35 cellular contexts compared by ENCODE assay signal in the genomic region with DNA sequence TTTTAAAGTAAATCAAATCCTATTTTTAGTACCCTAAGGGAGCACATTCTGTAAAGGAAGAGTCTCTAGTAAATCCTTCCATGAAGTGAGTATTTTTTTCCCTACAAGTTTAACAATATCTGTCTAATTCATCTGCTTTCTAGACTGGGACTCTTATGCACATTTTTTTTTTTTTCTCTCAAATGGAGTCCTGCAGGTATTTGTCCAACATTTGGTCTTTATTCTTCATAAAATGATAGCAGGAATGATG. TPM values are rescaled to one million over a fixed set of nuclear protein-coding genes. Genes with fewer than 3 reads are reported as not detected.
"Had no signal": no experiment of that assay in that cellular context is flagged by ENCODE, and none has a peak within 500 bp of the region (broad histone marks: within the 10 kb centered on the region; RNA-seq: fewer than 3 reads in every experiment).

No MANE protein-coding gene starts in this region.

- H3K9me3 ChIP-seq: adrenal gland, body of pancreas, breast epithelium had no signal

- H3K36me3 ChIP-seq: adrenal gland, brain microvascular endothelial cell, breast epithelium had no signal

- H3K27ac ChIP-seq: adrenal gland, body of pancreas, brain microvascular endothelial cell, breast epithelium, VCaP had no signal

- H3K27ac Mint-ChIP-seq: activated B cell treated with CpG ODN at 0.5 μM for 24 hours; activated CD4-positive, alpha-beta memory T cell treated with anti-CD3 and anti-CD28 coated beads for 36 hours; activated CD4-positive, alpha-beta T cell treated with anti-CD3 and anti-CD28 coated beads, Interleukin-2, amount 10 ng/mL, durations not matched to agents 24 days and 14 days; activated CD8-positive, alpha-beta T cell treated with anti-CD3 and anti-CD28 coated beads for 36 hours; activated naive CD4-positive, alpha-beta T cell treated with anti-CD3 and anti-CD28 coated beads for 36 hours; activated naive CD4-positive, alpha-beta T cell treated with anti-CD3 and anti-CD28 coated beads, Interleukin-2, amount 50 U/mL, for 72 hours; activated naive CD8-positive, alpha-beta T cell treated with anti-CD3 and anti-CD28 coated beads for 36 hours; activated T-cell treated with anti-CD3 and anti-CD28 coated beads, Interleukin-2, amount 50 U/mL, for 72 hours; activated T-helper 1 cell treated with anti-CD3 and anti-CD28 coated beads, Interleukin-12 subunit alpha, Interleukin-12 subunit beta, Interleukin-2, Interleukin-4 antibody, amounts not matched to agents 30 ng/mL and 10 ng/mL and 1 ng/mL, durations not matched to agents 14 hours and 24 hours and 36 hours; activated T-helper 17 cell treated with anti-CD3 and anti-CD28 coated beads, Interleukin-2, amount 50 U/mL, for 72 hours; T-helper 1 cell treated with Interleukin-12 subunit alpha and Interleukin-12 subunit beta and Interleukin-4 antibody, amounts not matched to agents 30 μg/mL and 1 μg/mL, for 36 hours; T-helper 2 cell treated with Interferon-gamma antibody and Interleukin-4, amounts not matched to agents 5 μg/mL and 100 μg/mL, for 36 hours had no signal

- ATAC-seq: activated T-cell treated with anti-CD3 and anti-CD28 coated beads, Interleukin-2, amount 50 U/mL, for 4 hours; body of pancreas had no signal

- H3K27me3 Mint-ChIP-seq: activated CD4-positive, alpha-beta T cell treated with anti-CD3 and anti-CD28 coated beads, Interleukin-2, amount 10 ng/mL, durations not matched to agents 24 days and 14 days; activated naive CD8-positive, alpha-beta T cell treated with anti-CD3 and anti-CD28 coated beads for 36 hours; activated T-helper 17 cell treated with anti-CD3 and anti-CD28 coated beads, Interleukin-2, amount 50 U/mL, for 72 hours had no signal

- H3K9me3 Mint-ChIP-seq: activated B cell treated with CpG ODN at 0.5 μM for 24 hours; activated CD4-positive, alpha-beta memory T cell treated with anti-CD3 and anti-CD28 coated beads for 36 hours; activated CD4-positive, alpha-beta T cell treated with anti-CD3 and anti-CD28 coated beads, Interleukin-2, amount 10 ng/mL, durations not matched to agents 24 days and 14 days; activated CD8-positive, alpha-beta T cell treated with anti-CD3 and anti-CD28 coated beads for 36 hours; activated naive CD4-positive, alpha-beta T cell treated with anti-CD3 and anti-CD28 coated beads for 36 hours; activated naive CD8-positive, alpha-beta T cell treated with anti-CD3 and anti-CD28 coated beads for 36 hours; activated T-cell treated with anti-CD3 and anti-CD28 coated beads, Interleukin-2, amount 50 U/mL, for 4 hours; activated T-cell treated with anti-CD3 and anti-CD28 coated beads, Interleukin-2, amount 50 U/mL, for 72 hours; activated T-helper 1 cell treated with anti-CD3 and anti-CD28 coated beads, Interleukin-12 subunit alpha, Interleukin-12 subunit beta, Interleukin-2, Interleukin-4 antibody, amounts not matched to agents 30 ng/mL and 10 ng/mL and 1 ng/mL, durations not matched to agents 14 hours and 24 hours and 36 hours; activated T-helper 17 cell treated with anti-CD3 and anti-CD28 coated beads, Interleukin-2, amount 50 U/mL, for 72 hours; T-helper 1 cell treated with Interleukin-12 subunit alpha and Interleukin-12 subunit beta and Interleukin-4 antibody, amounts not matched to agents 30 μg/mL and 1 μg/mL, for 36 hours; T-helper 2 cell treated with Interferon-gamma antibody and Interleukin-4, amounts not matched to agents 5 μg/mL and 100 μg/mL, for 36 hours had no signal

- H3K36me3 Mint-ChIP-seq: activated CD4-positive, alpha-beta memory T cell treated with anti-CD3 and anti-CD28 coated beads for 36 hours; activated naive CD8-positive, alpha-beta T cell treated with anti-CD3 and anti-CD28 coated beads for 36 hours had no signal

- H3K4me1 Mint-ChIP-seq: activated B cell treated with CpG ODN at 0.5 μM for 24 hours had no signal

- H3K4me3 Mint-ChIP-seq: activated B cell treated with CpG ODN at 0.5 μM for 24 hours; activated CD4-positive, alpha-beta memory T cell treated with anti-CD3 and anti-CD28 coated beads for 36 hours; activated CD4-positive, alpha-beta T cell treated with anti-CD3 and anti-CD28 coated beads, Interleukin-2, amount 10 ng/mL, durations not matched to agents 24 days and 14 days; activated CD8-positive, alpha-beta T cell treated with anti-CD3 and anti-CD28 coated beads for 36 hours; activated naive CD4-positive, alpha-beta T cell treated with anti-CD3 and anti-CD28 coated beads for 36 hours; activated naive CD8-positive, alpha-beta T cell treated with anti-CD3 and anti-CD28 coated beads for 36 hours; activated T-cell treated with anti-CD3 and anti-CD28 coated beads, Interleukin-2, amount 50 U/mL, for 4 hours; activated T-cell treated with anti-CD3 and anti-CD28 coated beads, Interleukin-2, amount 50 U/mL, for 72 hours; activated T-helper 1 cell treated with anti-CD3 and anti-CD28 coated beads, Interleukin-12 subunit alpha, Interleukin-12 subunit beta, Interleukin-2, Interleukin-4 antibody, amounts not matched to agents 30 ng/mL and 10 ng/mL and 1 ng/mL, durations not matched to agents 14 hours and 24 hours and 36 hours; activated T-helper 17 cell treated with anti-CD3 and anti-CD28 coated beads, Interleukin-2, amount 50 U/mL, for 72 hours; T-helper 1 cell treated with Interleukin-12 subunit alpha and Interleukin-12 subunit beta and Interleukin-4 antibody, amounts not matched to agents 30 μg/mL and 1 μg/mL, for 36 hours; T-helper 2 cell treated with Interferon-gamma antibody and Interleukin-4, amounts not matched to agents 5 μg/mL and 100 μg/mL, for 36 hours had no signal

- H3K27me3 ChIP-seq: adrenal gland, body of pancreas, brain microvascular endothelial cell had no signal

- H3K4me3 ChIP-seq: adrenal gland, body of pancreas, breast epithelium had no signal

- DNase-seq: activated B cell treated with CpG ODN at 0.5 μM for 24 hours; activated CD4-positive, alpha-beta memory T cell treated with anti-CD3 and anti-CD28 coated beads for 36 hours; activated CD4-positive, alpha-beta T cell treated with anti-CD3 and anti-CD28 coated beads for 4 hours; activated CD4-positive, alpha-beta T cell treated with anti-CD3 and anti-CD28 coated beads, Interleukin-2, amount 10 ng/mL, durations not matched to agents 24 days and 14 days; activated CD4-positive, alpha-beta T cell treated with anti-CD3 and anti-CD28 coated beads, Interleukin-2, amount 50 U/mL, for 1 hour; activated CD4-positive, alpha-beta T cell treated with anti-CD3 and anti-CD28 coated beads, Interleukin-2, amount 50 U/mL, for 4 hours; activated CD4-positive, CD25-positive, alpha-beta regulatory T cell treated with anti-CD3 and anti-CD28 coated beads, Interleukin-2, amount 50 U/mL, for 72 hours; activated CD8-positive, alpha-beta memory T cell treated with anti-CD3 and anti-CD28 coated beads, Interleukin-2, amount 50 U/mL, for 4 hours; activated CD8-positive, alpha-beta T cell treated with anti-CD3 and anti-CD28 coated beads for 36 hours; activated effector memory CD4-positive, alpha-beta T cell treated with anti-CD3 and anti-CD28 coated beads, Interleukin-2, amount 50 U/mL, for 16 hours; activated gamma-delta T cell treated with Interleukin-2 at 50 U/mL for 16 hours; activated naive CD4-positive, alpha-beta T cell; activated naive CD4-positive, alpha-beta T cell treated with anti-CD3 and anti-CD28 coated beads for 36 hours; activated naive CD4-positive, alpha-beta T cell treated with anti-CD3 and anti-CD28 coated beads, Interleukin-2, amount 50 U/mL, for 16 hours; activated naive CD8-positive, alpha-beta T cell treated with anti-CD3 and anti-CD28 coated beads for 36 hours; activated T-cell treated with anti-CD3 and anti-CD28 coated beads for 4 hours; activated T-cell treated with anti-CD3 and anti-CD28 coated beads, Interleukin-2, amount 50 U/mL, for 1 hour; activated T-cell treated with anti-CD3 and anti-CD28 coated beads, Interleukin-2, amount 50 U/mL, for 4 hours; activated T-cell treated with anti-CD3 and anti-CD28 coated beads, Interleukin-2, amount 50 U/mL, for 72 hours; adrenal gland; amniotic stem cell; aorta; body of pancreas; brain microvascular endothelial cell; central memory CD4-positive, alpha-beta T cell; T-helper 1 cell; T-helper 9 cell had no signal

- H3K4me1 ChIP-seq: adrenal gland, body of pancreas, breast epithelium had no signal

RNA-seq across cellular contexts. Expression of a gene that starts 33.8 kb away (rescaled TPM):
- total RNA-seq: activated B cell treated with CpG ODN at 0.5 μM for 24 hours; activated CD4-positive, alpha-beta T cell treated with anti-CD3 and anti-CD28 coated beads, Interleukin-2, amount 10 ng/mL, durations not matched to agents 24 days and 14 days; activated CD8-positive, alpha-beta memory T cell treated with anti-CD3 and anti-CD28 coated beads for 36 hours; activated naive CD4-positive, alpha-beta T cell treated with anti-CD3 and anti-CD28 coated beads, Interleukin-2, amount 50 U/mL, for 72 hours; activated T-helper 1 cell treated with anti-CD3 and anti-CD28 coated beads, Interleukin-12 subunit alpha, Interleukin-12 subunit beta, Interleukin-2, Interleukin-4 antibody, amounts not matched to agents 30 ng/mL and 10 ng/mL and 1 ng/mL, durations not matched to agents 14 hours and 24 hours and 36 hours; activated T-helper 17 cell treated with anti-CD3 and anti-CD28 coated beads, Interleukin-2, amount 50 U/mL, for 72 hours; body of pancreas had no signal
